ENCODE assay signal across 8 cellular contexts in genomic region chr9:33158555-33159057, GRCh38. TPM values are rescaled to one million over a fixed set of nuclear protein-coding genes. Genes with fewer than 3 reads are reported as not detected.
DNase-seq lines count a peak whose midpoint lies in the region; ATAC-seq, FAIRE-seq and TF ChIP-seq lines count a peak whose summit lies in the region.

No MANE protein-coding gene starts in this region.

- DNase-seq in right atrium auricular region (ENCODE audit: low spot score) (no peak), Right ventricle myocardium inferior (ENCODE audit: missing footprints) (no peak), mucosa of descending colon (peak in 1 of 3 donors; percentile 48), NCI-H2171 treated with DMSO at 0.1 percent for 48 hours (lab: John Stamatoyannopoulos, UW) (no peak), OCI-M2 (lab: John Stamatoyannopoulos, UW; ENCODE audit: unreplicated experiment) (no peak), GM19239 (ENCODE audit: insufficient read length, low spot score) (no peak), NCI-H2227 treated with DMSO at 0.1 percent for 48 hours (lab: John Stamatoyannopoulos, UW) (no peak)
- no peak for DNase-seq in activated T-helper 1 cell treated with anti-CD3 and anti-CD28 coated beads, Interleukin-12 subunit alpha, Interleukin-12 subunit beta, Interleukin-2, Interleukin-4 antibody, amounts not matched to agents 30 ng/mL and 10 ng/mL and 1 ng/mL, durations not matched to agents 14 hours and 24 hours and 36 hours (ENCODE audit: low spot score)

- H3K4me1 Mint-ChIP-seq in activated T-helper 1 cell treated with anti-CD3 and anti-CD28 coated beads, Interleukin-12 subunit alpha, Interleukin-12 subunit beta, Interleukin-2, Interleukin-4 antibody, amounts not matched to agents 30 ng/mL and 10 ng/mL and 1 ng/mL, durations not matched to agents 14 hours and 24 hours and 36 hours (ENCODE audit: low read depth), result peaks cover 86% of the 10 kb centered on the region

- peak overlapping the region; percentile 96 for H3K27ac Mint-ChIP-seq in activated T-helper 1 cell treated with anti-CD3 and anti-CD28 coated beads, Interleukin-12 subunit alpha, Interleukin-12 subunit beta, Interleukin-2, Interleukin-4 antibody, amounts not matched to agents 30 ng/mL and 10 ng/mL and 1 ng/mL, durations not matched to agents 14 hours and 24 hours and 36 hours

- peak overlapping the region; percentile 99 for H3K27ac ChIP-seq in right atrium auricular region

- peak overlapping the region in 1 of 2 donors; percentile 5 for H3K4me3 ChIP-seq in right atrium auricular region
- H3K4me3 ChIP-seq in mucosa of descending colon, result no peak overlapping the region

- H3K36me3 ChIP-seq in right atrium auricular region, result no peaks in the 10 kb centered on the region
- no peaks in the 10 kb centered on the region for H3K36me3 ChIP-seq in mucosa of descending colon (ENCODE audit: low read depth)

- peak overlapping the region; percentile 82 for H3K4me3 Mint-ChIP-seq in activated T-helper 1 cell treated with anti-CD3 and anti-CD28 coated beads, Interleukin-12 subunit alpha, Interleukin-12 subunit beta, Interleukin-2, Interleukin-4 antibody, amounts not matched to agents 30 ng/mL and 10 ng/mL and 1 ng/mL, durations not matched to agents 14 hours and 24 hours and 36 hours

- intact Hi-C loops in Right ventricle myocardium inferior (cut with DNase I), result no loop called here
- intact Hi-C loops in activated T-helper 1 cell treated with anti-CD3 and anti-CD28 coated beads, Interleukin-12 subunit alpha, Interleukin-12 subunit beta, Interleukin-2, Interleukin-4 antibody, amounts not matched to agents 30 ng/mL and 10 ng/mL and 1 ng/mL, durations not matched to agents 14 hours and 24 hours and 36 hours (cut with micrococcal nuclease), result loop anchor here (1.0 to 2.0 kb wide), 4 partner anchors 7 to 132 kb away; partner anchors contain the start of gene B4GALT1
- intact Hi-C loops in mucosa of descending colon (cut with DNase I, micrococcal nuclease), result no loop called here

- no peaks in the 10 kb centered on the region for H3K27me3 ChIP-seq in right atrium auricular region

- H3K9me3 ChIP-seq in right atrium auricular region (no peaks in the 10 kb centered on the region), mucosa of descending colon (no peaks in the 10 kb centered on the region)

- H3K4me1 ChIP-seq in right atrium auricular region (peaks cover 0 to 98% of the 10 kb centered on the region in 2 donors), mucosa of descending colon (ENCODE audit: low read depth) (peaks cover 67% of the 10 kb centered on the region)

- no peaks in the 10 kb centered on the region for H3K27me3 Mint-ChIP-seq in activated T-helper 1 cell treated with anti-CD3 and anti-CD28 coated beads, Interleukin-12 subunit alpha, Interleukin-12 subunit beta, Interleukin-2, Interleukin-4 antibody, amounts not matched to agents 30 ng/mL and 10 ng/mL and 1 ng/mL, durations not matched to agents 14 hours and 24 hours and 36 hours (ENCODE audit: insufficient read depth)

- no peaks in the 10 kb centered on the region for H3K9me3 Mint-ChIP-seq in activated T-helper 1 cell treated with anti-CD3 and anti-CD28 coated beads, Interleukin-12 subunit alpha, Interleukin-12 subunit beta, Interleukin-2, Interleukin-4 antibody, amounts not matched to agents 30 ng/mL and 10 ng/mL and 1 ng/mL, durations not matched to agents 14 hours and 24 hours and 36 hours

- peaks cover 19% of the 10 kb centered on the region for H3K36me3 Mint-ChIP-seq in activated T-helper 1 cell treated with anti-CD3 and anti-CD28 coated beads, Interleukin-12 subunit alpha, Interleukin-12 subunit beta, Interleukin-2, Interleukin-4 antibody, amounts not matched to agents 30 ng/mL and 10 ng/mL and 1 ng/mL, durations not matched to agents 14 hours and 24 hours and 36 hours (ENCODE audit: low read depth)

- ATAC-seq in Right ventricle myocardium inferior, result no peak
- ATAC-seq in mucosa of descending colon, result peak; percentile 0

- no peak for FAIRE-seq in GM19239 (lab: Jason Lieb, UNC)

- no peak for TF ChIP-seq CTCF in right atrium auricular region (IDR thresholded peaks at IDR 0.05)
- TF ChIP-seq CTCF in mucosa of descending colon (IDR thresholded peaks at IDR 0.05), result no peak

RNA-seq across cellular contexts. Expression of gene B4GALT1, which starts 8.5 kb away (rescaled TPM):
- total RNA-seq in right atrium auricular region (10 to 100 TPM; 57.6 to 76.1 TPM), Right ventricle myocardium inferior (43.6 TPM), mucosa of descending colon (100 to 1,000 TPM in 2 of 3 donors, 10 to 100 TPM in 1; 66.0 to 203 (median 103) TPM)
- 64.4 and 66.5 TPM in 2 replicates for total RNA-seq in activated T-helper 1 cell treated with anti-CD3 and anti-CD28 coated beads, Interleukin-12 subunit alpha, Interleukin-12 subunit beta, Interleukin-2, Interleukin-4 antibody, amounts not matched to agents 30 ng/mL and 10 ng/mL and 1 ng/mL, durations not matched to agents 14 hours and 24 hours and 36 hours
